ENCODE assay signal across 12 cellular contexts in the genomic region with DNA sequence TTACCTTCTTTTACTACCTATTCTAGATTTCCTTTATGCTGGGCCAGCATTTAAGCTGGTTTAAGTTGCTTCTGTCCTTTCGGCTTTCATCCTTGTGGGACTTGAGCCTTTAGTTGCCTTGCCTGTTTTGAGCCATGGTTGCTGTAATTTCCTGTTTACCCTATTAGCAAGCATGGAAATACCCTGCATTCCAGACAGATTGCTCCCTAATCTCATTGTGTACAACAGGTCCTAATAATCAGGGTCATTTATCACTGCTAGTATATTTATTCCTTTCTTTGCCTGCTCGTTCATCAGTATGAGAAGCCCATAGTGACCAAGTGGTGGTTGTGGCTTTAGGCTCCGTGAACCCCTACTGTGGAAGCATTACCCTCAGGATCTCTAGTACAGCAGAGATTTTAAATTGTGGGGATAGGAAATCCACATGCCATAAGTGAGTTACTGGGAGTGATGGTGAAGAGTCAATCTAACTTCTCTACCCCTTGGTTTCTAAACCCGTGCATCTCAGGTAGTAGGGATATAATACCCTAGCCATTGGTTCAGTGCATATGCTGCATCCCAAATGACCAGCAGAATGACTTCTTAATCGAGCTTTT. TPM values are rescaled to one million over a fixed set of nuclear protein-coding genes. Genes with fewer than 3 reads are reported as not detected.
DNase-seq lines count a peak whose midpoint lies in the region; ATAC-seq, FAIRE-seq and TF ChIP-seq lines count a peak whose summit lies in the region.
"Had no signal": no experiment of that assay in that cellular context is flagged by ENCODE, and none has a peak within 500 bp of the region (broad histone marks: within the 10 kb centered on the region; RNA-seq: fewer than 3 reads in every experiment).

No MANE protein-coding gene starts in this region.

- H3K9ac ChIP-seq in GM23248 (no peak overlapping the region), astrocyte (ENCODE audit: low read length) (no peak overlapping the region)

- ATAC-seq in CD8-positive, alpha-beta T cell = no peak

- H3K79me2 ChIP-seq in ACC112 (ENCODE audit: control insufficient read depth, insufficient read depth, low read length, unreplicated experiment) (peaks cover 73% of the 10 kb centered on the region), GM23248 (ENCODE audit: insufficient read depth) (peaks cover 99% of the 10 kb centered on the region), astrocyte (ENCODE audit: insufficient read depth, low read length) (peaks cover 90% of the 10 kb centered on the region)

- peaks cover 15% of the 10 kb centered on the region for H3K4me1 ChIP-seq in ACC112 (ENCODE audit: control insufficient read depth, insufficient read depth, low read length, unreplicated experiment)
- peaks cover 12% of the 10 kb centered on the region for H3K4me1 ChIP-seq in GM23248 (ENCODE audit: insufficient read depth)
- peaks cover 12% of the 10 kb centered on the region for H3K4me1 ChIP-seq in astrocyte (ENCODE audit: insufficient read depth, low read length)
- H3K4me1 ChIP-seq in BE2C = no peaks in the 10 kb centered on the region
- H3K4me1 ChIP-seq in CD8-positive, alpha-beta T cell (ENCODE audit: insufficient read depth, low read length) = peaks cover 31% of the 10 kb centered on the region

- in situ Hi-C loops in GM23248 (cut with MboI) = no loop called here

- peak; percentile 17 for FAIRE-seq in astrocyte (lab: Jason Lieb, UNC)
- FAIRE-seq: colon had no signal

- H3K36me3 ChIP-seq in ACC112 (ENCODE audit: insufficient read depth, low read length) = peaks cover 9% of the 10 kb centered on the region; the same call in 1 of the 2 replicates
- no peaks in the 10 kb centered on the region; the same call in 1 of the 2 replicates for H3K36me3 ChIP-seq in GM23248 (ENCODE audit: low read depth)
- no peaks in the 10 kb centered on the region for H3K36me3 ChIP-seq in astrocyte (ENCODE audit: insufficient read depth, low read length)
- no peaks in the 10 kb centered on the region for H3K36me3 ChIP-seq in H7 (replicated peaks; ENCODE audit: control insufficient read depth, insufficient read depth, low read length)
- H3K36me3 ChIP-seq in BE2C = no peaks in the 10 kb centered on the region
- H3K36me3 ChIP-seq in CD8-positive, alpha-beta T cell (ENCODE audit: insufficient read depth, low read length) = no peaks in the 10 kb centered on the region
- H3K36me3 ChIP-seq: sigmoid colon had no signal

- H3K27me3 Mint-ChIP-seq in astrocyte (ENCODE audit: low read depth, unreplicated experiment) = no peaks in the 10 kb centered on the region
- H3K27me3 Mint-ChIP-seq in CD8-positive, alpha-beta T cell (ENCODE audit: low read depth) = no peaks in the 10 kb centered on the region

- H3K4me3 ChIP-seq in ACC112 (ENCODE audit: low read depth, low read length) = 0 out of 2 replicates have a peak overlapping the region, but pooled peaks have one; percentile 1
- H3K4me3 ChIP-seq in GM23248 = peak overlapping the region; percentile 10; the same call in 1 of the 2 replicates
- no peak overlapping the region for H3K4me3 ChIP-seq in astrocyte (ENCODE audit: insufficient read depth, low read depth, low read length)
- H3K4me3 ChIP-seq in H7 (ENCODE audit: insufficient read depth, low read depth, low read length) = no peak overlapping the region
- no peak overlapping the region for H3K4me3 ChIP-seq in BE2C (ENCODE audit: low read depth, low read length)
- no peak overlapping the region for H3K4me3 ChIP-seq in CD8-positive, alpha-beta T cell (ENCODE audit: low read depth, low read length)
- H3K4me3 ChIP-seq: sigmoid colon had no signal

- no peaks in the 10 kb centered on the region for H3K27me3 ChIP-seq in ACC112 (ENCODE audit: insufficient read depth, low read length)
- no peaks in the 10 kb centered on the region for H3K27me3 ChIP-seq in GM23248 (replicated peaks; ENCODE audit: insufficient read depth)
- H3K27me3 ChIP-seq in astrocyte (ENCODE audit: insufficient read depth, low read length) = no peaks in the 10 kb centered on the region
- no peaks in the 10 kb centered on the region for H3K27me3 ChIP-seq in H7 (ENCODE audit: control insufficient read depth, insufficient read depth, low read length)
- no peaks in the 10 kb centered on the region for H3K27me3 ChIP-seq in BE2C
- no peaks in the 10 kb centered on the region for H3K27me3 ChIP-seq in CD8-positive, alpha-beta T cell (ENCODE audit: insufficient read depth, low read length)
- H3K27me3 ChIP-seq: sigmoid colon had no signal

- H3K9me2 ChIP-seq in GM23248 (ENCODE audit: insufficient read depth) = no peaks in the 10 kb centered on the region

- H3K27ac ChIP-seq in ACC112 (ENCODE audit: low read depth, low read length) = peak overlapping the region; percentile 55
- H3K27ac ChIP-seq in GM23248 = peak overlapping the region; percentile 4; the same call in 1 of the 2 replicates
- H3K27ac ChIP-seq in astrocyte (ENCODE audit: low read depth, low read length) = peak overlapping the region; percentile 16
- no peak overlapping the region for H3K27ac ChIP-seq in CD8-positive, alpha-beta T cell (ENCODE audit: low read depth, low read length)
- H3K27ac ChIP-seq: sigmoid colon had no signal

- H3K4me2 ChIP-seq in GM23248 (ENCODE audit: unreplicated experiment) = peak overlapping the region; percentile 52
- H3K4me2 ChIP-seq in astrocyte (ENCODE audit: low read length) = peak overlapping the region; percentile 23

- H3K9me3 Mint-ChIP-seq in astrocyte (ENCODE audit: unreplicated experiment) = peaks cover 10% of the 10 kb centered on the region
- peaks cover 2% of the 10 kb centered on the region for H3K9me3 Mint-ChIP-seq in CD8-positive, alpha-beta T cell

- H3K9me3 ChIP-seq in GM23248 (ENCODE audit: low read depth) (no peaks in the 10 kb centered on the region), astrocyte (ENCODE audit: insufficient read depth, low read depth, low read length) (no peaks in the 10 kb centered on the region), BE2C (peaks cover 5% of the 10 kb centered on the region)
- H3K9me3 ChIP-seq in CD8-positive, alpha-beta T cell (ENCODE audit: low read length) = no peaks in the 10 kb centered on the region
- H3K9me3 ChIP-seq: sigmoid colon had no signal

- no peaks in the 10 kb centered on the region for H4K20me1 ChIP-seq in GM23248 (ENCODE audit: insufficient read depth)
- H4K20me1 ChIP-seq in astrocyte (ENCODE audit: insufficient read depth, low read length) = peaks cover 54% of the 10 kb centered on the region

- H2AFZ ChIP-seq in ACC112 (ENCODE audit: low read length, unreplicated experiment) (no peak overlapping the region), GM23248 (no peak overlapping the region), astrocyte (ENCODE audit: low read depth, low read length) (no peak overlapping the region)

- H3K27ac Mint-ChIP-seq in astrocyte (ENCODE audit: unreplicated experiment) = no peak overlapping the region
- H3K27ac Mint-ChIP-seq in CD8-positive, alpha-beta T cell = no peak overlapping the region

- intact Hi-C loops in CD8-positive, alpha-beta T cell (cut with DNase I, micrococcal nuclease) = no loop called here

- POLR2A ChIA-PET in CD8-positive, alpha-beta T cell (lab: Charles Lee) = no interaction called here

- peaks cover 22% of the 10 kb centered on the region for H3K36me3 Mint-ChIP-seq in astrocyte (ENCODE audit: low read depth, unreplicated experiment)
- peaks cover 35% of the 10 kb centered on the region for H3K36me3 Mint-ChIP-seq in CD8-positive, alpha-beta T cell

- DNase-seq in GM23248 (peak; percentile 71), astrocyte (ENCODE audit: low read depth) (peak; percentile 80), islet precursor cell (peak; percentile 72), H7 (no peak), BE2C (no peak), medulla oblongata (ENCODE audit: extremely low spot score) (no peak)
- DNase-seq in CD8-positive, alpha-beta T cell = no peak
- DNase-seq: activated CD8-positive, alpha-beta memory T cell treated with anti-CD3 and anti-CD28 coated beads, Interleukin-2, amount 50 U/mL, for 48 hours; sigmoid colon had no signal

- TF ChIP-seq CTCF in astrocyte (IDR thresholded peaks at IDR 0.05; ENCODE audit: insufficient read depth, low read depth, low read length) = no peak
- no peak for TF ChIP-seq CTCF in BE2C (IDR thresholded peaks at IDR 0.05; ENCODE audit: low read depth, low read length)
- TF ChIP-seq CTCF in CD8-positive, alpha-beta T cell (IDR thresholded peaks at IDR 0.05) = no peak

- 0 out of 2 replicates have a peak, but pooled peaks cover 12% of the 10 kb centered on the region for H3F3A ChIP-seq in GM23248 (ENCODE audit: insufficient read depth)

- H3K4me3 Mint-ChIP-seq in astrocyte (ENCODE audit: unreplicated experiment) = no peak overlapping the region
- no peak overlapping the region for H3K4me3 Mint-ChIP-seq in CD8-positive, alpha-beta T cell
- H3K4me3 Mint-ChIP-seq: CD14-positive monocyte had no signal

- WGBS in GM23248 (ENCODE audit: low coverage in 1 of 2, low lambda C conversion rate in 2 of 2, missing lambda C conversion rate in 2 of 2), 2 experiments = 46 to 50% methylated on average over 5 of the region's 5 CpGs

- CTCF ChIA-PET in CD8-positive, alpha-beta T cell (lab: Charles Lee) = no interaction called here

- peaks cover 13% of the 10 kb centered on the region for H3K4me1 Mint-ChIP-seq in astrocyte (ENCODE audit: low read depth, unreplicated experiment)
- H3K4me1 Mint-ChIP-seq in CD8-positive, alpha-beta T cell (ENCODE audit: low read depth) = peaks cover 68% of the 10 kb centered on the region

RNA-seq across cellular contexts. Expression of a gene that starts 31.9 kb away (rescaled TPM):
- total RNA-seq in GM23248 (2014; rRNA removed; shearing (Covaris generic)) = 42.4 and 42.6 TPM in 2 replicates
- 38.4 and 43.2 TPM in 2 replicates for polyA plus RNA-seq in GM23248 (2016; fragmentation: Nextera tagmentation; extraction: Ambion mirVana)
- 43.7 and 48.6 TPM in 2 replicates for total RNA-seq in astrocyte
- 19.4 and 25.9 TPM in 2 replicates for total RNA-seq in H7 (2014; rRNA removed; shearing (Covaris generic))
- 41.6 TPM for polyA plus RNA-seq in BE2C (2012; ENCODE audit: insufficient read depth, insufficient read length, low read depth)
- 10 to 100 TPM; 54.8 to 68.7 TPM for total RNA-seq in CD8-positive, alpha-beta T cell

Comparison
In these comparisons a context has a peak if more than half of its experiments do, and no peak if none do; other contexts are left out.
1. H3K4me3 ChIP-seq: peak in ACC112 (single experiment) and GM23248 (single experiment); none in astrocyte (single experiment), H7 (single experiment), BE2C (single experiment) and CD8-positive, alpha-beta T cell (single experiment).
2. DNase-seq: peak in GM23248 (single experiment), astrocyte (single experiment) and islet precursor cell (single experiment); none in H7 (single experiment), BE2C (single experiment), CD8-positive, alpha-beta T cell (0 of 7) and medulla oblongata (single experiment).